In genomic region chr17:65109990-65110680, GRCh38 we compare ENCODE assay signal across 14 cellular contexts.
"Had no signal": no experiment of that assay in that cellular context is flagged by ENCODE, and none has a peak within 500 bp of the region (broad histone marks: within the 10 kb centered on the region; RNA-seq: fewer than 3 reads in every experiment).

No MANE protein-coding gene starts in this region.

- H3K27ac ChIP-seq: dorsolateral prefrontal cortex, prostate gland, testis had no signal

- H3K4me1 ChIP-seq: prostate gland had no signal

- H3K9me3 ChIP-seq: prostate gland, testis had no signal

- H3K27me3 ChIP-seq: dorsolateral prefrontal cortex, testis had no signal

- H3K4me3 ChIP-seq: dorsolateral prefrontal cortex, prostate gland, testis had no signal

- H3K36me3 ChIP-seq: prostate gland had no signal

- DNase-seq: activated B cell treated with CpG ODN at 0.5 μM for 24 hours; activated CD4-positive, alpha-beta T cell treated with anti-CD3 and anti-CD28 coated beads, Interleukin-2, amount 10 ng/mL, durations not matched to agents 24 days and 14 days; activated CD8-positive, alpha-beta memory T cell treated with anti-CD3 and anti-CD28 coated beads, Interleukin-2, amount 50 U/mL, for 48 hours; activated naive CD8-positive, alpha-beta T cell treated with anti-CD3 and anti-CD28 coated beads, Interleukin-2, amount 10 ng/mL, durations not matched to agents 7 days and 5 days; anterior cingulate cortex; dorsolateral prefrontal cortex; endodermal cell; erythroblast; glutamatergic neuron; right cardiac atrium; stimulated activated naive CD8-positive, alpha-beta T cell treated with anti-CD3 and anti-CD28 coated beads, Interleukin-15, amount 100 ng/mL, for 72 hours; T-helper 2 cell; testis had no signal

- ATAC-seq: right cardiac atrium; stimulated activated naive CD8-positive, alpha-beta T cell treated with anti-CD3 and anti-CD28 coated beads, Interleukin-15, amount 100 ng/mL, for 72 hours had no signal
